ENCODE assay signal across 1 cellular context in the genomic region with DNA sequence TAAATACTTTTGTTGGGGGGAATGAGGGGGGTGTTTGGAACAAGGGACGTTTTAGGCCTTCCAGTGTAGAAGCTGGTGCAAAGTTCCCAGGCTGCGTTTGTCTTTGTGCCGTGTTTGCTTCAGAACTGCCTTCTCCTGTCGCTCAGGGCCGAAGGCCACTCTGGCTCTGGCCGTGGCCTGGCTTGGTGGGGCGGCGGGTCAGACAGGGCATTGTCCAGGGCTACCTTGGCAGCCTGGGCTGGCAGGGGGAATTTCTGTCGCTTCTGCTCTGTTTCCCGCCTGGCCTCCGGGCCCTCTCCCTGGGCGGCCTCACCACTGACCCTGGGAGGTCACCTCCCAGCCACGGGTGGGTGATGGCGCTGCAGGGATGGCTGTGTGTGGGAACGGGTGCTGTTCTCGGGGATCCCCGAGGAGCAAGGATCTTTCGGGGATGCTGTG.
A peak's percentile ranks its signal among the peaks of the same experiment; 100 is the strongest.
TF ChIP-seq lines count a peak whose summit lies in the region.

No MANE protein-coding gene starts in this region.

TF ChIP-seq in HepG2, 621 proteins besides CTCF, POLR2A, EP300 and RAD21 (continued from another document and continues in another):
- TF ChIP-seq TBX2 (CRISPR knock-in tag; IDR thresholded peaks at IDR 0.05; ENCODE audit: borderline replicate concordance) (0 out of 2 replicates have a peak, but pooled peaks have one; percentile 26), ZSCAN29 (CRISPR knock-in tag; conservative IDR thresholded peaks at IDR 0.05) (no peak), MEIS1 (CRISPR knock-in tag; IDR thresholded peaks at IDR 0.05; ENCODE audit: borderline replicate concordance) (no peak), HNF4A (CRISPR knock-in tag; IDR thresholded peaks at IDR 0.05) (peak; percentile 82), FOXO1 (CRISPR knock-in tag; IDR thresholded peaks at IDR 0.05) (no peak; the same call in 1 of the 2 replicates), ZSCAN25 (CRISPR knock-in tag; IDR thresholded peaks at IDR 0.05) (peak; percentile 55; the same call in 1 of the 2 replicates), MED1 (CRISPR knock-in tag; IDR thresholded peaks at IDR 0.05) (peak; percentile 44; the same call in 1 of the 2 replicates), ZNF790 (CRISPR knock-in tag; IDR thresholded peaks at IDR 0.05; ENCODE audit: borderline replicate concordance) (no peak), SMYD3 (CRISPR knock-in tag; IDR thresholded peaks at IDR 0.05) (no peak), RBFOX2 (IDR thresholded peaks at IDR 0.05; ENCODE audit: low read depth, low read length) (peak; percentile 86), SOX13 (IDR thresholded peaks at IDR 0.05) (no peak), SOX13 (CRISPR knock-in tag; conservative IDR thresholded peaks at IDR 0.05 in 1 of 2, IDR thresholded peaks at IDR 0.05 in 1 of 2) (peak in 1 of 2 experiments; percentile 58; a peak in 2 of 4 replicates), BRD4 (CRISPR knock-in tag; IDR thresholded peaks at IDR 0.05) (peak; percentile 64; the same call in 1 of the 2 replicates), CREM (IDR thresholded peaks at IDR 0.05) (peak; percentile 23; the same call in 1 of the 2 replicates), CREM (CRISPR knock-in tag; IDR thresholded peaks at IDR 0.05) (no peak), NCOA2 (CRISPR knock-in tag; IDR thresholded peaks at IDR 0.05) (peak; percentile 34; the same call in 1 of the 2 replicates), MYC (CRISPR knock-in tag; IDR thresholded peaks at IDR 0.05; ENCODE audit: borderline replicate concordance) (peak; percentile 24; the same call in 1 of the 2 replicates), AGO2 (optimal IDR thresholded peaks at IDR 0.05; ENCODE audit: low read depth, low read length) (peak; percentile 81), NR2F6 (IDR thresholded peaks at IDR 0.05) (peak; percentile 7; the same call in 1 of the 2 replicates), NR2F6 (CRISPR knock-in tag; IDR thresholded peaks at IDR 0.05) (no peak), HNF4G (IDR thresholded peaks at IDR 0.05; ENCODE audit: borderline replicate concordance, low read depth, low read length) (peak; percentile 53), HNF4G (CRISPR knock-in tag; IDR thresholded peaks at IDR 0.05; ENCODE audit: borderline replicate concordance, low read depth) (peak; percentile 30; the same call in 1 of the 2 replicates), MATR3 (CRISPR knock-in tag; IDR thresholded peaks at IDR 0.05) (no peak), HOXA3 (CRISPR knock-in tag; IDR thresholded peaks at IDR 0.05) (0 out of 2 replicates have a peak, but pooled peaks have one; percentile 21), YEATS4 (CRISPR knock-in tag; IDR thresholded peaks at IDR 0.05; ENCODE audit: borderline replicate concordance) (peak; percentile 41; the same call in 1 of the 2 replicates), MIER3 (CRISPR knock-in tag; IDR thresholded peaks at IDR 0.05; ENCODE audit: borderline replicate concordance) (no peak), NCOR1 (IDR thresholded peaks at IDR 0.05; ENCODE audit: borderline replicate concordance, low read length) (0 out of 2 replicates have a peak, but pooled peaks have one; percentile 48), ARNT (IDR thresholded peaks at IDR 0.05) (no peak), ZNF607 (CRISPR knock-in tag; IDR thresholded peaks at IDR 0.05; ENCODE audit: borderline replicate concordance) (no peak), ZFY (CRISPR knock-in tag; IDR thresholded peaks at IDR 0.05) (peak; percentile 68), ZNF446 (CRISPR knock-in tag; IDR thresholded peaks at IDR 0.05) (no peak), RXRB (CRISPR knock-in tag; IDR thresholded peaks at IDR 0.05; ENCODE audit: borderline replicate concordance) (peak; percentile 46; the same call in 1 of the 2 replicates), ZNF569 (CRISPR knock-in tag; IDR thresholded peaks at IDR 0.05; ENCODE audit: borderline replicate concordance) (no peak), MEIS2 (CRISPR knock-in tag; IDR thresholded peaks at IDR 0.05) (peak; percentile 46; the same call in 1 of the 2 replicates), ZNF552 (CRISPR knock-in tag; IDR thresholded peaks at IDR 0.05; ENCODE audit: borderline replicate concordance) (no peak), NR2C2 (CRISPR knock-in tag; IDR thresholded peaks at IDR 0.05; ENCODE audit: borderline replicate concordance) (no peak), BCL6 (CRISPR knock-in tag; IDR thresholded peaks at IDR 0.05) (peak; percentile 49), RFX5 (IDR thresholded peaks at IDR 0.05; ENCODE audit: low read depth, low read length) (no peak), ZSCAN9 (CRISPR knock-in tag; IDR thresholded peaks at IDR 0.05; ENCODE audit: borderline replicate concordance) (0 out of 2 replicates have a peak, but pooled peaks have one; percentile 34), POLR2G (IDR thresholded peaks at IDR 0.05; ENCODE audit: low read depth, low read length) (peak; percentile 80), ZMYM4 (CRISPR knock-in tag; IDR thresholded peaks at IDR 0.05) (peak; percentile 28; the same call in 1 of the 2 replicates), YY1 (IDR thresholded peaks at IDR 0.05; ENCODE audit: insufficient read depth, insufficient replicate concordance, low read depth, low read length) (no peak), POGZ (CRISPR knock-in tag; IDR thresholded peaks at IDR 0.05) (0 out of 2 replicates have a peak, but pooled peaks have one; percentile 22), SIN3A (IDR thresholded peaks at IDR 0.05; ENCODE audit: borderline replicate concordance, low read depth, low read length) (no peak), HNRNPLL (IDR thresholded peaks at IDR 0.05; ENCODE audit: low read depth, low read length, poor library complexity, severe bottlenecking) (peak; percentile 21), BHLHE40 (IDR thresholded peaks at IDR 0.05; ENCODE audit: low read length) (no peak), SOX6 (IDR thresholded peaks at IDR 0.05) (no peak), SOX6 (CRISPR knock-in tag; IDR thresholded peaks at IDR 0.05) (peak; percentile 68; the same call in 1 of the 2 replicates)
- TF ChIP-seq, protein P1, sequence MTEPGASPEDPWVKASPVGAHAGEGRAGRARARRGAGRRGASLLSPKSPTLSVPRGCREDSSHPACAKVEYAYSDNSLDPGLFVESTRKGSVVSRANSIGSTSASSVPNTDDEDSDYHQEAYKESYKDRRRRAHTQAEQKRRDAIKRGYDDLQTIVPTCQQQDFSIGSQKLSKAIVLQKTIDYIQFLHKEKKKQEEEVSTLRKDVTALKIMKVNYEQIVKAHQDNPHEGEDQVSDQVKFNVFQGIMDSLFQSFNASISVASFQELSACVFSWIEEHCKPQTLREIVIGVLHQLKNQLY (CRISPR knock-in tag; IDR thresholded peaks at IDR 0.05), result no peak
- TF ChIP-seq, protein P2, sequence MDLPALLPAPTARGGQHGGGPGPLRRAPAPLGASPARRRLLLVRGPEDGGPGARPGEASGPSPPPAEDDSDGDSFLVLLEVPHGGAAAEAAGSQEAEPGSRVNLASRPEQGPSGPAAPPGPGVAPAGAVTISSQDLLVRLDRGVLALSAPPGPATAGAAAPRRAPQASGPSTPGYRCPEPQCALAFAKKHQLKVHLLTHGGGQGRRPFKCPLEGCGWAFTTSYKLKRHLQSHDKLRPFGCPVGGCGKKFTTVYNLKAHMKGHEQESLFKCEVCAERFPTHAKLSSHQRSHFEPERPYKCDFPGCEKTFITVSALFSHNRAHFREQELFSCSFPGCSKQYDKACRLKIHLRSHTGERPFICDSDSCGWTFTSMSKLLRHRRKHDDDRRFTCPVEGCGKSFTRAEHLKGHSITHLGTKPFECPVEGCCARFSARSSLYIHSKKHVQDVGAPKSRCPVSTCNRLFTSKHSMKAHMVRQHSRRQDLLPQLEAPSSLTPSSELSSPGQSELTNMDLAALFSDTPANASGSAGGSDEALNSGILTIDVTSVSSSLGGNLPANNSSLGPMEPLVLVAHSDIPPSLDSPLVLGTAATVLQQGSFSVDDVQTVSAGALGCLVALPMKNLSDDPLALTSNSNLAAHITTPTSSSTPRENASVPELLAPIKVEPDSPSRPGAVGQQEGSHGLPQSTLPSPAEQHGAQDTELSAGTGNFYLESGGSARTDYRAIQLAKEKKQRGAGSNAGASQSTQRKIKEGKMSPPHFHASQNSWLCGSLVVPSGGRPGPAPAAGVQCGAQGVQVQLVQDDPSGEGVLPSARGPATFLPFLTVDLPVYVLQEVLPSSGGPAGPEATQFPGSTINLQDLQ (CRISPR knock-in tag; IDR thresholded peaks at IDR 0.05), result no peak
- TF ChIP-seq, protein P3, sequence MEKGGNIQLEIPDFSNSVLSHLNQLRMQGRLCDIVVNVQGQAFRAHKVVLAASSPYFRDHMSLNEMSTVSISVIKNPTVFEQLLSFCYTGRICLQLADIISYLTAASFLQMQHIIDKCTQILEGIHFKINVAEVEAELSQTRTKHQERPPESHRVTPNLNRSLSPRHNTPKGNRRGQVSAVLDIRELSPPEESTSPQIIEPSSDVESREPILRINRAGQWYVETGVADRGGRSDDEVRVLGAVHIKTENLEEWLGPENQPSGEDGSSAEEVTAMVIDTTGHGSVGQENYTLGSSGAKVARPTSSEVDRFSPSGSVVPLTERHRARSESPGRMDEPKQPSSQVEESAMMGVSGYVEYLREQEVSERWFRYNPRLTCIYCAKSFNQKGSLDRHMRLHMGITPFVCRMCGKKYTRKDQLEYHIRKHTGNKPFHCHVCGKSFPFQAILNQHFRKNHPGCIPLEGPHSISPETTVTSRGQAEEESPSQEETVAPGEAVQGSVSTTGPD (CRISPR knock-in tag; IDR thresholded peaks at IDR 0.05), result no peak
- TF ChIP-seq, protein P4, sequence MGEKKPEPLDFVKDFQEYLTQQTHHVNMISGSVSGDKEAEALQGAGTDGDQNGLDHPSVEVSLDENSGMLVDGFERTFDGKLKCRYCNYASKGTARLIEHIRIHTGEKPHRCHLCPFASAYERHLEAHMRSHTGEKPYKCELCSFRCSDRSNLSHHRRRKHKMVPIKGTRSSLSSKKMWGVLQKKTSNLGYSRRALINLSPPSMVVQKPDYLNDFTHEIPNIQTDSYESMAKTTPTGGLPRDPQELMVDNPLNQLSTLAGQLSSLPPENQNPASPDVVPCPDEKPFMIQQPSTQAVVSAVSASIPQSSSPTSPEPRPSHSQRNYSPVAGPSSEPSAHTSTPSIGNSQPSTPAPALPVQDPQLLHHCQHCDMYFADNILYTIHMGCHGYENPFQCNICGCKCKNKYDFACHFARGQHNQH (CRISPR knock-in tag; IDR thresholded peaks at IDR 0.05), result peak; percentile 46; the same call in 1 of the 2 replicates
- TF ChIP-seq, protein P5, sequence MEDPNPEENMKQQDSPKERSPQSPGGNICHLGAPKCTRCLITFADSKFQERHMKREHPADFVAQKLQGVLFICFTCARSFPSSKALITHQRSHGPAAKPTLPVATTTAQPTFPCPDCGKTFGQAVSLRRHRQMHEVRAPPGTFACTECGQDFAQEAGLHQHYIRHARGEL (CRISPR knock-in tag; IDR thresholded peaks at IDR 0.05), result no peak
- TF ChIP-seq, protein P6, sequence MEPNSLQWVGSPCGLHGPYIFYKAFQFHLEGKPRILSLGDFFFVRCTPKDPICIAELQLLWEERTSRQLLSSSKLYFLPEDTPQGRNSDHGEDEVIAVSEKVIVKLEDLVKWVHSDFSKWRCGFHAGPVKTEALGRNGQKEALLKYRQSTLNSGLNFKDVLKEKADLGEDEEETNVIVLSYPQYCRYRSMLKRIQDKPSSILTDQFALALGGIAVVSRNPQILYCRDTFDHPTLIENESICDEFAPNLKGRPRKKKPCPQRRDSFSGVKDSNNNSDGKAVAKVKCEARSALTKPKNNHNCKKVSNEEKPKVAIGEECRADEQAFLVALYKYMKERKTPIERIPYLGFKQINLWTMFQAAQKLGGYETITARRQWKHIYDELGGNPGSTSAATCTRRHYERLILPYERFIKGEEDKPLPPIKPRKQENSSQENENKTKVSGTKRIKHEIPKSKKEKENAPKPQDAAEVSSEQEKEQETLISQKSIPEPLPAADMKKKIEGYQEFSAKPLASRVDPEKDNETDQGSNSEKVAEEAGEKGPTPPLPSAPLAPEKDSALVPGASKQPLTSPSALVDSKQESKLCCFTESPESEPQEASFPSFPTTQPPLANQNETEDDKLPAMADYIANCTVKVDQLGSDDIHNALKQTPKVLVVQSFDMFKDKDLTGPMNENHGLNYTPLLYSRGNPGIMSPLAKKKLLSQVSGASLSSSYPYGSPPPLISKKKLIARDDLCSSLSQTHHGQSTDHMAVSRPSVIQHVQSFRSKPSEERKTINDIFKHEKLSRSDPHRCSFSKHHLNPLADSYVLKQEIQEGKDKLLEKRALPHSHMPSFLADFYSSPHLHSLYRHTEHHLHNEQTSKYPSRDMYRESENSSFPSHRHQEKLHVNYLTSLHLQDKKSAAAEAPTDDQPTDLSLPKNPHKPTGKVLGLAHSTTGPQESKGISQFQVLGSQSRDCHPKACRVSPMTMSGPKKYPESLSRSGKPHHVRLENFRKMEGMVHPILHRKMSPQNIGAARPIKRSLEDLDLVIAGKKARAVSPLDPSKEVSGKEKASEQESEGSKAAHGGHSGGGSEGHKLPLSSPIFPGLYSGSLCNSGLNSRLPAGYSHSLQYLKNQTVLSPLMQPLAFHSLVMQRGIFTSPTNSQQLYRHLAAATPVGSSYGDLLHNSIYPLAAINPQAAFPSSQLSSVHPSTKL (CRISPR knock-in tag; IDR thresholded peaks at IDR 0.05), result peak; percentile 46; the same call in 1 of the 2 replicates
- TF ChIP-seq, protein P7, sequence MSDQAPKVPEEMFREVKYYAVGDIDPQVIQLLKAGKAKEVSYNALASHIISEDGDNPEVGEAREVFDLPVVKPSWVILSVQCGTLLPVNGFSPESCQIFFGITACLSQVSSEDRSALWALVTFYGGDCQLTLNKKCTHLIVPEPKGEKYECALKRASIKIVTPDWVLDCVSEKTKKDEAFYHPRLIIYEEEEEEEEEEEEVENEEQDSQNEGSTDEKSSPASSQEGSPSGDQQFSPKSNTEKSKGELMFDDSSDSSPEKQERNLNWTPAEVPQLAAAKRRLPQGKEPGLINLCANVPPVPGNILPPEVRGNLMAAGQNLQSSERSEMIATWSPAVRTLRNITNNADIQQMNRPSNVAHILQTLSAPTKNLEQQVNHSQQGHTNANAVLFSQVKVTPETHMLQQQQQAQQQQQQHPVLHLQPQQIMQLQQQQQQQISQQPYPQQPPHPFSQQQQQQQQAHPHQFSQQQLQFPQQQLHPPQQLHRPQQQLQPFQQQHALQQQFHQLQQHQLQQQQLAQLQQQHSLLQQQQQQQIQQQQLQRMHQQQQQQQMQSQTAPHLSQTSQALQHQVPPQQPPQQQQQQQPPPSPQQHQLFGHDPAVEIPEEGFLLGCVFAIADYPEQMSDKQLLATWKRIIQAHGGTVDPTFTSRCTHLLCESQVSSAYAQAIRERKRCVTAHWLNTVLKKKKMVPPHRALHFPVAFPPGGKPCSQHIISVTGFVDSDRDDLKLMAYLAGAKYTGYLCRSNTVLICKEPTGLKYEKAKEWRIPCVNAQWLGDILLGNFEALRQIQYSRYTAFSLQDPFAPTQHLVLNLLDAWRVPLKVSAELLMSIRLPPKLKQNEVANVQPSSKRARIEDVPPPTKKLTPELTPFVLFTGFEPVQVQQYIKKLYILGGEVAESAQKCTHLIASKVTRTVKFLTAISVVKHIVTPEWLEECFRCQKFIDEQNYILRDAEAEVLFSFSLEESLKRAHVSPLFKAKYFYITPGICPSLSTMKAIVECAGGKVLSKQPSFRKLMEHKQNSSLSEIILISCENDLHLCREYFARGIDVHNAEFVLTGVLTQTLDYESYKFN (CRISPR knock-in tag; conservative IDR thresholded peaks at IDR 0.05), result peak; percentile 61
- TF ChIP-seq, protein P8, sequence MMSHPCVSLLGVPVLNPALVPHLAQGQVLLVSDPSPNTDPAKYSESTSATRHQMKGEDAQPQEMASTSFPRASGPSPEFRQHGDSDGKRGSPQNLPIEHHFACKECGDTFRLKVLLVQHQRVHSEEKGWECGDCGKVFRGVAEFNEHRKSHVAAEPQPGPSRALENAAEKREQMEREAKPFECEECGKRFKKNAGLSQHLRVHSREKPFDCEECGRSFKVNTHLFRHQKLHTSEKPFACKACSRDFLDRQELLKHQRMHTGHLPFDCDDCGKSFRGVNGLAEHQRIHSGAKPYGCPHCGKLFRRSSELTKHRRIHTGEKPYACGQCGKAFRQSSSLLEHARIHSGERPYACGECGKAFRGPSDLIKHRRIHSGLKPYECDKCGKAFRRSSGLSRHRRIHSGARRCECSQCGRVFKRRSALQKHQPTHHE (CRISPR knock-in tag; IDR thresholded peaks at IDR 0.05; ENCODE audit: borderline replicate concordance), result no peak
